Comparison of ENCODE assay signal across 8 cellular contexts in the genomic region with DNA sequence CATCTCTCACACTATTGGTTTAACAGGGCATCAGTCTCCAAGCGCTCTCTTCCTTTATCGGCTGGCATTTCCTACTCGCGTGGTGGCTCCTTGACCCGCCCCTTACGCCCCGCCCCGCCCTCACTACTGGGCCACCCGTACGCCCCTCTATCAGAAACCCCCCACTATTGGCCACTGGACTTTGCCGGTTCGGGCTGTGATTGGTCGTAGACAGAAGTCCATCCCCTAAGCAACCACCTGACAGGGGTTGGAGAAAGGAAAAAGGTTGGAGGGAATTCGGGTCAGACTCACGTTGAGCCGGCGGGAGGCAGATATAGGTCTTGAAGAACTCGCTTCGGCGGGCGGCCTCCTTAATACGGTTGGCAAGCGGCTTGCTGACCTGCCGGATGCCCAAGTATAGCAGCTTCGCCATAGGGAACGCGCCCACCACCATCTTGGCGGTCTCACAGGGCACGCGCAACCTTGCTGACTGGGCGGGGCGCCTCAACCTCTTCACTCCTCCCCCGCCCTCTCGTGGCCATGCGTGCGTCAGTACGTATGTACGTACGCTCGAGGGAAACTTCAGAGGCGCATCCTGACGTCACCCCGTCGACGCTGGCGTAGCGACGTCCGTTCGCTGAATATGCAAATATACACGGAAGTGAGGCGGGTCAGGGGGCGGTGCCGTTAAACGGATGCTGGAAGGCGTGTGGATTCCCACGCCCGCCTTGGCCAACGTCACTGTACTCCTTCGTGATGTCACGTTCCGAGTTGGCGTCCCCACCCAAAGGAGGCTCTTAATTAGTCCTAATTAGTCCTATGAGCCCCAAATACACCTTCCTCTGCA. TPM values are rescaled to one million over a fixed set of nuclear protein-coding genes. Genes with fewer than 3 reads are reported as not detected.
A peak's percentile ranks its signal among the peaks of the same experiment; 100 is the strongest.
DNase-seq lines count a peak whose midpoint lies in the region; ATAC-seq, FAIRE-seq and TF ChIP-seq lines count a peak whose summit lies in the region.

A gene (minus strand): TSS at position 471 of the 826 bp plus-strand sequence. CDS start 38 bp downstream, at position 433.

- intact Hi-C loops in kidney (cut with DNase I): no loop called here

- H3K4me1 ChIP-seq in kidney (ENCODE audit: control insufficient read depth in 1 of 2, insufficient read depth in 1 of 2, low read depth in 1 of 2, low read length in 2 of 2): peaks cover 4 to 10% of the 10 kb centered on the region in 2 donors

- no peaks in the 10 kb centered on the region for H3K9me3 Mint-ChIP-seq in chondrocyte (ENCODE audit: low read depth)

- peaks cover 3% of the 10 kb centered on the region for H3K36me3 Mint-ChIP-seq in chondrocyte (ENCODE audit: low read depth)

- DNase-seq in AML-193 (lab: John Stamatoyannopoulos, UW) (peak; percentile 98), NCI-H510A treated with DMSO at 0.1 percent for 48 hours (lab: John Stamatoyannopoulos, UW) (peak; percentile 99), chondrocyte (ENCODE audit: low spot score) (peak; percentile 100), kidney (peak; percentile 100)
- DNase-seq in activated CD4-positive, alpha-beta T cell treated with anti-CD3 and anti-CD28 coated beads for 24 hours (ENCODE audit: low read depth in 2 of 2): peak; percentile 98 to 99
- DNase-seq in stimulated activated CD4-positive, alpha-beta T cell treated with anti-CD3 and anti-CD28 coated beads, Interleukin-15, amount 100 ng/mL, for 24 hours: peak; percentile 100

- H3K4me3 ChIP-seq in kidney (ENCODE audit: low read length in 2 of 2): peak within 1 kb of the TSS; percentile 96 to 99

- no peaks in the 10 kb centered on the region for H3K36me3 ChIP-seq in kidney (ENCODE audit: control insufficient read depth in 1 of 2, insufficient read depth in 2 of 2, low read length in 2 of 2)

- TF ChIP-seq POLR2A in GM19193 (IDR thresholded peaks at IDR 0.05; ENCODE audit: extremely low read depth, insufficient read depth, insufficient read length): peak; percentile 90

- ATAC-seq in HG03439 (IDR thresholded peaks at IDR 0.05; ENCODE audit: unreplicated experiment): peak; percentile 93

- FAIRE-seq in kidney (lab: Jason Lieb, UNC): peak; percentile 96

- H3K4me1 Mint-ChIP-seq in chondrocyte (ENCODE audit: low read depth): peaks cover 24% of the 10 kb centered on the region

- peak within 1 kb of the TSS; percentile 97 to 99 for H3K9ac ChIP-seq in kidney (ENCODE audit: low read length in 2 of 2)

- TF ChIP-seq CTCF in chondrocyte (IDR thresholded peaks at IDR 0.05) (peak; percentile 66), kidney (IDR thresholded peaks at IDR 0.05; ENCODE audit: borderline replicate concordance, extremely low read depth, insufficient read depth) (no peak)

- peak within 1 kb of the TSS; percentile 99 to 100 for H3K27ac ChIP-seq in kidney (ENCODE audit: low read depth in 2 of 2, low read length in 2 of 2)

- H3K27ac Mint-ChIP-seq in chondrocyte (ENCODE audit: unreplicated experiment): peak within 1 kb of the TSS; percentile 99

- no peaks in the 10 kb centered on the region for H3K27me3 Mint-ChIP-seq in chondrocyte (ENCODE audit: low read depth)

- H3K9me3 ChIP-seq in kidney (ENCODE audit: control insufficient read depth in 1 of 2, low read length in 2 of 2): no peaks in the 10 kb centered on the region

- H3K4me3 Mint-ChIP-seq in chondrocyte (ENCODE audit: unreplicated experiment): peak within 1 kb of the TSS; percentile 89

RNA-seq across cellular contexts. Expression of the gene that starts here (rescaled TPM):
- total RNA-seq in chondrocyte: 14.8 to 19.8 TPM (median 14.8 TPM) in 3 replicates
- 19.1 TPM for total RNA-seq in kidney
- polyA plus RNA-seq in kidney (ENCODE audit: insufficient read depth, low read depth, low replicate concordance): 8.1 TPM

Comparison
In these comparisons a context has a peak if more than half of its experiments do, and no peak if none do; other contexts are left out.
1. Peak in every context shown above with its lines: DNase-seq, ATAC-seq, H3K4me3 ChIP-seq and H3K27ac ChIP-seq.